In the genomic region with DNA sequence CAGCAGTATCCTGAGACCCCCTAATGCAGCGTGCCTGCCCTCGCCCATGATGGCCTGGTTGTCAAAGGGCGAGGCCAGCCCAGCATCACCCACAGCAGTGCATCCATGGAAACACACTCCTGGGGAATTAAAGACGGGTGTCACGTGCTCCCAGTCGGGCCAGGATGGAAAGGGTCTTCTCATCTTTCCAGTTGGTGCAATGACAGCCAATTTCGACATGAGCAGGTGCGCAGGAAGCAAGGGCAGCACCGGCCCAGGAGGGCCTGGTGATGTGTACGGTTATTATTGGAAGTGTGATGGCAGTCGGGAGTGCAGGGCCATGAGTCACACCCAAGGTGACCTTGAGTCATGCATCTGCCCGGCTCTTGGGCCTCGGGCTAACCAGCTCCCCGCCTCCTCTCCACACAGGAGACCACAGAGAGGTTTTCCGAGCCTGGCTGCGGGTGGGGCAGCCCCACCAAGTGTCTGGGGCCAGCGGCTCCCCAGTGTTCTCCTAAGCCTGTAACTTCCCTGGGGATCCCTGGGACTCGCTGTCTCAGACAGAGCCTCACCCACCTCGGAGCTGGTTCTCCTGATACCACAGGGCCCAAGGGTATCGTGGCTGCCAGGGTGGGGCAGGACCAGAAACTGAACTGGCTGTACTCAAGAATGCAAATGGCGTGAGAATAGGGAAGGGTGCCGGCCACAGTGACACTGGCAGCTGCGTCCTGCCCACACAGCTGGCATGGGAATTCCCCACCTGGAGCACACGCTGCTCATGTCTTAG, we compare ENCODE assay signal across 9 cellular contexts.
A peak's percentile ranks its signal among the peaks of the same experiment; 100 is the strongest.
DNase-seq lines count a peak whose midpoint lies in the region; ATAC-seq, FAIRE-seq and TF ChIP-seq lines count a peak whose summit lies in the region.
"Had no signal": no experiment of that assay in that cellular context is flagged by ENCODE, and none has a peak within 500 bp of the region (broad histone marks: within the 10 kb centered on the region; RNA-seq: fewer than 3 reads in every experiment).

No MANE protein-coding gene starts in this region.

- H3K4me3 Mint-ChIP-seq in activated naive CD8-positive, alpha-beta T cell treated with anti-CD3 and anti-CD28 coated beads, Interleukin-2, amount 50 U/mL, for 24 hours: no peak overlapping the region
- no peak overlapping the region for H3K4me3 Mint-ChIP-seq in neural progenitor cell
- H3K4me3 Mint-ChIP-seq: nephron had no signal

- no peak for TF ChIP-seq CTCF in A549 (IDR thresholded peaks at IDR 0.05)
- no peak for TF ChIP-seq CTCF in neural progenitor cell (IDR thresholded peaks at IDR 0.05)
- no peak for TF ChIP-seq CTCF in OCI-LY7 (conservative IDR thresholded peaks at IDR 0.05; ENCODE audit: low read length)

- POLR2A ChIA-PET in A549 (lab: Yijun Ruan, JAX) (interaction anchor here (1.0 kb wide), 1 partner anchor 34 kb away, joined by 5 read pairs; no protein-coding TSS in a partner anchor), OCI-LY7 (lab: Charles Lee) (interaction anchor here (0.6 kb wide), 2 partner anchors 105 to 699 kb away, joined by 3 to 6 read pairs; no protein-coding TSS in a partner anchor)

- no peaks in the 10 kb centered on the region for H3K36me3 Mint-ChIP-seq in activated naive CD8-positive, alpha-beta T cell treated with anti-CD3 and anti-CD28 coated beads, Interleukin-2, amount 50 U/mL, for 24 hours (ENCODE audit: low read depth)
- no peaks in the 10 kb centered on the region for H3K36me3 Mint-ChIP-seq in neural progenitor cell

- no peak overlapping the region for H3K9ac ChIP-seq in neural progenitor cell

- peak overlapping the region; percentile 42 for H3K4me2 ChIP-seq in A549
- no peak overlapping the region for H3K4me2 ChIP-seq in neural progenitor cell
- H3K4me2 ChIP-seq in OCI-LY7 (ENCODE audit: low read length): no peak overlapping the region

- H4K20me1 ChIP-seq in neural progenitor cell (ENCODE audit: low read depth) (no peaks in the 10 kb centered on the region), OCI-LY7 (ENCODE audit: insufficient read depth, low read length) (no peaks in the 10 kb centered on the region)

- no peak for TF ChIP-seq POLR2A in A549 (IDR thresholded peaks at IDR 0.05; ENCODE audit: low read length)
- no peak for TF ChIP-seq POLR2A in erythroblast (IDR thresholded peaks at IDR 0.05; ENCODE audit: low read length)

- peak; percentile 75 to 84 for ATAC-seq in A549
- ATAC-seq in activated naive CD8-positive, alpha-beta T cell treated with anti-CD3 and anti-CD28 coated beads, Interleukin-2, amount 50 U/mL, for 24 hours: peak; percentile 61

- no peaks in the 10 kb centered on the region for H3K9me2 ChIP-seq in OCI-LY7 (ENCODE audit: insufficient read depth, low read length)

- no peak for TF ChIP-seq EP300 in A549 (IDR thresholded peaks at IDR 0.05)

- H2AFZ ChIP-seq in neural progenitor cell (replicated peaks) (no peak overlapping the region), OCI-LY7 (ENCODE audit: low read length) (no peak overlapping the region)

- H3F3A ChIP-seq in neural progenitor cell (ENCODE audit: low read depth): no peaks in the 10 kb centered on the region

- H3K27ac ChIP-seq in A549 (peak overlapping the region; percentile 67 to 86), neural progenitor cell (no peak overlapping the region), OCI-LY7 (ENCODE audit: low read depth, low read length, poor library complexity, severe bottlenecking) (no peak overlapping the region)

- H3K27me3 ChIP-seq in neural progenitor cell: no peaks in the 10 kb centered on the region

- BruUV-seq in OCI-LY7 (replicated peaks; lab: Mats Ljungman, UMichigan): no TSS peak

- FAIRE-seq in A549 (lab: Jason Lieb, UNC): no peak
- peak; percentile 35 for FAIRE-seq in GM19239 (lab: Jason Lieb, UNC)

- H3K9me3 Mint-ChIP-seq in activated naive CD8-positive, alpha-beta T cell treated with anti-CD3 and anti-CD28 coated beads, Interleukin-2, amount 50 U/mL, for 24 hours: no peaks in the 10 kb centered on the region
- no peaks in the 10 kb centered on the region for H3K9me3 Mint-ChIP-seq in neural progenitor cell
- H3K9me3 Mint-ChIP-seq: nephron had no signal

- TF ChIP-seq RAD21 in A549 (conservative IDR thresholded peaks at IDR 0.05 in 1 of 2, IDR thresholded peaks at IDR 0.05 in 1 of 2): no peak

- CTCF ChIA-PET in A549 (lab: Yijun Ruan, JAX) (interaction anchor here (1.1 kb wide), 1 partner anchor 14 kb away, joined by 4 read pairs; no protein-coding TSS in a partner anchor), OCI-LY7 (lab: Charles Lee; ENCODE audit: unreplicated experiment) (no interaction called here)

- H3K9me3 ChIP-seq in A549: no peaks in the 10 kb centered on the region
- H3K9me3 ChIP-seq in neural progenitor cell (ENCODE audit: low read depth): no peaks in the 10 kb centered on the region
- H3K9me3 ChIP-seq in OCI-LY7 (ENCODE audit: low read length): no peaks in the 10 kb centered on the region

- peak; percentile 49 to 56 for DNase-seq in A549 (ENCODE audit: low read depth in 1 of 2, low spot score in 1 of 2)
- DNase-seq in GM19239 (ENCODE audit: insufficient read length, low spot score): no peak
- DNase-seq in LoVo (ENCODE audit: low spot score): peak; percentile 54
- peak; percentile 32 for DNase-seq in activated naive CD8-positive, alpha-beta T cell treated with anti-CD3 and anti-CD28 coated beads, Interleukin-2, amount 50 U/mL, for 24 hours
- no peak for DNase-seq in neural progenitor cell (ENCODE audit: low spot score)
- no peak for DNase-seq in GDM1 (lab: John Stamatoyannopoulos, UW)
- DNase-seq in erythroblast (lab: John Stamatoyannopoulos, UW): no peak
- DNase-seq in OCI-LY7 (ENCODE audit: low spot score): no peak

- H3K4me1 ChIP-seq in A549 (peaks cover 22% of the 10 kb centered on the region), neural progenitor cell (no peaks in the 10 kb centered on the region), OCI-LY7 (ENCODE audit: insufficient read depth, low read length, poor library complexity, severe bottlenecking) (peaks cover 40% of the 10 kb centered on the region)

- H3K4me3 ChIP-seq in A549 (no peak overlapping the region), neural progenitor cell (no peak overlapping the region), OCI-LY7 (ENCODE audit: low read depth, low read length, poor library complexity, severe bottlenecking) (no peak overlapping the region)

- H3K27me3 Mint-ChIP-seq in activated naive CD8-positive, alpha-beta T cell treated with anti-CD3 and anti-CD28 coated beads, Interleukin-2, amount 50 U/mL, for 24 hours: no peaks in the 10 kb centered on the region
- H3K27me3 Mint-ChIP-seq in neural progenitor cell (ENCODE audit: insufficient read depth, low read depth): peaks cover 4% of the 10 kb centered on the region

- H3K36me3 ChIP-seq in neural progenitor cell (no peaks in the 10 kb centered on the region), OCI-LY7 (ENCODE audit: insufficient read depth, low read length) (no peaks in the 10 kb centered on the region)

- intact Hi-C loops in OCI-LY7 (cut with micrococcal nuclease; ENCODE audit: unreplicated experiment): no loop called here

- no peaks in the 10 kb centered on the region for H3K79me2 ChIP-seq in neural progenitor cell (ENCODE audit: low read depth)
- H3K79me2 ChIP-seq in OCI-LY7 (ENCODE audit: insufficient read depth, low read depth, low read length): no peaks in the 10 kb centered on the region

- 58% methylated on average over 11 of the region's 24 CpGs for WGBS in A549 (ENCODE audit: missing lambda C conversion rate)

- peaks cover 12% of the 10 kb centered on the region for H3K4me1 Mint-ChIP-seq in activated naive CD8-positive, alpha-beta T cell treated with anti-CD3 and anti-CD28 coated beads, Interleukin-2, amount 50 U/mL, for 24 hours
- peaks cover 23% of the 10 kb centered on the region for H3K4me1 Mint-ChIP-seq in neural progenitor cell

- no peak overlapping the region for H3K27ac Mint-ChIP-seq in activated naive CD8-positive, alpha-beta T cell treated with anti-CD3 and anti-CD28 coated beads, Interleukin-2, amount 50 U/mL, for 24 hours
- peak overlapping the region; percentile 51 for H3K27ac Mint-ChIP-seq in neural progenitor cell
- H3K27ac Mint-ChIP-seq: nephron had no signal

TF ChIP-seq in A549, 52 proteins besides CTCF, POLR2A, EP300 and RAD21:
- TF ChIP-seq ESRRA (IDR thresholded peaks at IDR 0.05; ENCODE audit: borderline replicate concordance, low read length) (peak; percentile 82; the same call in 1 of the 2 replicates), CBX2 (IDR thresholded peaks at IDR 0.05; ENCODE audit: borderline replicate concordance, low read depth) (no peak), FOSL2 (IDR thresholded peaks at IDR 0.05) (peak; percentile 36; the same call in 1 of the 2 replicates), FOSL2 (CRISPR knock-in tag; IDR thresholded peaks at IDR 0.05) (peak; percentile 72), JUNB (IDR thresholded peaks at IDR 0.05) (peak; percentile 34; the same call in 1 of the 2 replicates)

Comparison
In these comparisons a context has a peak if more than half of its experiments do, and no peak if none do; other contexts are left out.
1. DNase-seq: peak in A549 (2 of 2), LoVo (single experiment) and activated naive CD8-positive, alpha-beta T cell treated with anti-CD3 and anti-CD28 coated beads, Interleukin-2, amount 50 U/mL, for 24 hours (single experiment); none in GM19239 (single experiment), neural progenitor cell (single experiment), GDM1 (single experiment), erythroblast (0 of 2) and OCI-LY7 (single experiment).
2. H3K27ac ChIP-seq: peak in A549 (2 of 2); none in neural progenitor cell (single experiment) and OCI-LY7 (single experiment).